In genomic region chr5:93305984-93306383, GRCh38 we compare ENCODE assay signal across 13 cellular contexts.
DNase-seq lines count a peak whose midpoint lies in the region; ATAC-seq lines count a peak whose summit lies in the region.
"Had no signal": no experiment of that assay in that cellular context is flagged by ENCODE, and none has a peak within 500 bp of the region (broad histone marks: within the 10 kb centered on the region; RNA-seq: fewer than 3 reads in every experiment).

No MANE protein-coding gene starts in this region.

- no peaks in the 10 kb centered on the region for H3K36me3 ChIP-seq in neuronal stem cell (replicated peaks in 1 of 2; ENCODE audit: control insufficient read depth in 2 of 2, insufficient read depth in 2 of 2, low read length in 2 of 2)
- H3K36me3 ChIP-seq: left lung had no signal

- H3K27me3 ChIP-seq in neuronal stem cell (ENCODE audit: control insufficient read depth in 3 of 3, insufficient read depth in 3 of 3, low read depth in 1 of 3, low read length in 3 of 3) = no peaks in the 10 kb centered on the region
- H3K27me3 ChIP-seq: dorsolateral prefrontal cortex, left lung had no signal

- no peak overlapping the region for H4K91ac ChIP-seq in neuronal stem cell (ENCODE audit: low read depth, low read length, poor library complexity)

- no peak overlapping the region for H2AK5ac ChIP-seq in neuronal stem cell (ENCODE audit: low read depth, low read length)

- no peak overlapping the region for H2BK120ac ChIP-seq in neuronal stem cell (ENCODE audit: low read depth, low read length)

- peak overlapping the region; percentile 81 for H2AFZ ChIP-seq in neuronal stem cell (ENCODE audit: low read length)

- WGBS in neuronal stem cell (ENCODE audit: extremely low coverage in 2 of 2, insufficient read length in 2 of 2, insufficient replicate concordance in 1 of 2), 2 donors = no CpG with 5 or more reads among the region's 4 CpGs

- H2BK12ac ChIP-seq in neuronal stem cell (ENCODE audit: low read length) = no peak overlapping the region

- no peak overlapping the region for H3K4me2 ChIP-seq in neuronal stem cell (ENCODE audit: insufficient read depth, low read length, poor library complexity, severe bottlenecking)

- ATAC-seq in HG03460 (IDR thresholded peaks at IDR 0.05; ENCODE audit: unreplicated experiment) = no peak
- no peak for ATAC-seq in HG03108 (IDR thresholded peaks at IDR 0.05; ENCODE audit: unreplicated experiment)
- ATAC-seq: CD8-positive, alpha-beta T cell; left lung had no signal

- H3K4me3 ChIP-seq in neuronal stem cell (ENCODE audit: low read length in 2 of 2) = no peak overlapping the region
- H3K4me3 ChIP-seq: left lung had no signal

- H3K4me1 ChIP-seq in neuronal stem cell (ENCODE audit: control insufficient read depth in 2 of 2, insufficient read depth in 1 of 2, low read depth in 1 of 2, low read length in 2 of 2) = peaks cover 15 to 21% of the 10 kb centered on the region in 2 donors
- H3K4me1 ChIP-seq: left lung had no signal

- no peak overlapping the region for H3K23ac ChIP-seq in neuronal stem cell (ENCODE audit: low read depth, low read length, poor library complexity)

- H3K27ac ChIP-seq in neuronal stem cell (replicated peaks; ENCODE audit: low read length) = no peak overlapping the region
- H3K27ac ChIP-seq: 22Rv1, left lung had no signal

- H2BK5ac ChIP-seq in neuronal stem cell (ENCODE audit: low read length) = no peak overlapping the region

- H3K4ac ChIP-seq in neuronal stem cell (ENCODE audit: low read length) = no peak overlapping the region

- peak overlapping the region; percentile 73 for H3K18ac ChIP-seq in neuronal stem cell (ENCODE audit: low read length)

- no peak overlapping the region for H4K8ac ChIP-seq in neuronal stem cell (ENCODE audit: low read depth, low read length)

- no peak overlapping the region for H3K14ac ChIP-seq in neuronal stem cell (ENCODE audit: low read length)

- no peaks in the 10 kb centered on the region for H3K9me3 ChIP-seq in neuronal stem cell (replicated peaks in 1 of 2; ENCODE audit: control insufficient read depth in 2 of 2, insufficient read depth in 1 of 2, low read depth in 1 of 2, low read length in 2 of 2)
- H3K9me3 ChIP-seq: left lung had no signal

- DNase-seq in NCI-H1417 (lab: John Stamatoyannopoulos, UW) (peak in 2 of 3 experiments; percentile 2 to 38), NCI-H1417 treated with DMSO at 0.1 percent for 48 hours (lab: John Stamatoyannopoulos, UW) (no peak), NCI-H2196 (lab: John Stamatoyannopoulos, UW; ENCODE audit: unreplicated experiment) (peak; percentile 5), dermis blood vessel endothelial cell (peak; percentile 35), neuronal stem cell (ENCODE audit: low spot score) (no peak), iPS-NIHi7 (ENCODE audit: extremely low spot score) (no peak)
- DNase-seq: activated B cell treated with CpG ODN at 0.5 μM for 24 hours; CD8-positive, alpha-beta T cell; left lung had no signal

- H3K79me1 ChIP-seq in neuronal stem cell (ENCODE audit: low read depth, low read length) = no peaks in the 10 kb centered on the region

- no peak overlapping the region for H2BK15ac ChIP-seq in neuronal stem cell (ENCODE audit: low read length)

- H3K9ac ChIP-seq in neuronal stem cell (ENCODE audit: low read depth, low read length, poor library complexity) = no peak overlapping the region

Comparison
In these comparisons a context has a peak if more than half of its experiments do, and no peak if none do; other contexts are left out.
1. DNase-seq: peak in NCI-H1417 (2 of 3), NCI-H2196 (single experiment) and dermis blood vessel endothelial cell (single experiment); none in NCI-H1417 treated with DMSO at 0.1 percent for 48 hours (single experiment), neuronal stem cell (single experiment) and iPS-NIHi7 (single experiment).